ENCODE assay signal across 17 cellular contexts in the genomic region with DNA sequence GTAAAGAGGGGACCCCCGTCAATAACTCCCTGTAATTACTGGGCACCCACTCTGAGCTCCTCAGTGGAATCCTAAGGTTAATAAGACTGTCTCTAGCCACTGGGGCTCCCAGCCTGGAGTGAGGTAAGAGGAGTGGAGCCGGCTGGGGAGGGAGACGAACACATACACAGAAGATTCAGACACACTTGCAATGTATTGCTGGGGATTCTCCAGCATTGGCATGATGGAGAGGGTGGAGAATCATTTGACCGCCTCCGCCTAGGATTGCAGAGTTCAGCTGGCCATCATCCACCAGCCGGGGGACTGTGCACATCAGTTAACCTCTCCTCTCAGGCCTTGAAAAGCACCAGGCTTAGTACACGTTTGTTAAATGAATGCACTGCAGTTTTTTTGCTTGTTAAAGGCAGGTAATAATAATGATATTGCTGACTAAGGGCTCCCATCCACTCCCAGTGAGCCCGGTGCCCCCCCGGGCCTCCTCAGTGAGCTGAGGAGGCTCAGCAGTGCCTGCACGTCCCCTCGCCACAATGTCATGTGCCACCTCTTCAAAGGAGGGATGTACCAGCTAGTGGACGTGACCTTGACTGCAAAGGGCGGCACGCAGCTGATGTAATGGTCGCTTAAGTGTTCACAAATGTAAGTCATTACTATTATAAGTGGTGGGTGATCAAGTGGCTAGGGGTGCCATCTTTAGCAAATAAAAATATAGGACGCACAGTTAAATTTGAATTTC. TPM values are rescaled to one million over a fixed set of nuclear protein-coding genes. Genes with fewer than 3 reads are reported as not detected.
DNase-seq lines count a peak whose midpoint lies in the region; ATAC-seq and TF ChIP-seq lines count a peak whose summit lies in the region.
"Had no signal": no experiment of that assay in that cellular context is flagged by ENCODE, and none has a peak within 500 bp of the region (broad histone marks: within the 10 kb centered on the region; RNA-seq: fewer than 3 reads in every experiment).

No MANE protein-coding gene starts in this region.

- no peaks in the 10 kb centered on the region for H3K9me3 Mint-ChIP-seq in neural crest cell
- H3K9me3 Mint-ChIP-seq: CD4-positive, CD25-positive, alpha-beta regulatory T cell had no signal

- no peaks in the 10 kb centered on the region for H3K9me3 ChIP-seq in gastroesophageal sphincter
- H3K9me3 ChIP-seq in T-helper 17 cell (ENCODE audit: control insufficient read depth, low read length, poor library complexity, severe bottlenecking) = no peaks in the 10 kb centered on the region

- H3K4me3 Mint-ChIP-seq in neural crest cell (no peak overlapping the region), T-helper 17 cell (no peak overlapping the region)
- H3K4me3 Mint-ChIP-seq: CD4-positive, CD25-positive, alpha-beta regulatory T cell had no signal

- 87 to 94% methylated on average over 4 to 12 of the region's 16 CpGs for WGBS in gastroesophageal sphincter (ENCODE audit: low coverage in 1 of 2), 2 donors

- no peak for TF ChIP-seq EP300 in gastroesophageal sphincter (IDR thresholded peaks at IDR 0.05)

- TF ChIP-seq CTCF in gastroesophageal sphincter (IDR thresholded peaks at IDR 0.05) (no peak), neural crest cell (conservative IDR thresholded peaks at IDR 0.05) (no peak)

- peak; percentile 41 for ATAC-seq in Right ventricle myocardium superior (ENCODE audit: poor library complexity)
- ATAC-seq in gastroesophageal sphincter = no peak
- ATAC-seq in T-helper 17 cell = no peak
- ATAC-seq: HCT116 had no signal

- H3K27me3 Mint-ChIP-seq in neural crest cell (ENCODE audit: low read depth) (peaks cover 3% of the 10 kb centered on the region), T-helper 17 cell (no peaks in the 10 kb centered on the region)
- H3K27me3 Mint-ChIP-seq: CD4-positive, CD25-positive, alpha-beta regulatory T cell had no signal

- H3K27me3 ChIP-seq in gastroesophageal sphincter = peaks cover 5% of the 10 kb centered on the region

- no peaks in the 10 kb centered on the region for H3K36me3 ChIP-seq in gastroesophageal sphincter

- intact Hi-C loops in Right ventricle myocardium superior (cut with DNase I) (no loop called here), cardiac septum (cut with DNase I) (no loop called here)

- H3K4me1 Mint-ChIP-seq in neural crest cell (peaks cover 4% of the 10 kb centered on the region), T-helper 17 cell (peaks cover 6% of the 10 kb centered on the region)
- H3K4me1 Mint-ChIP-seq: CD4-positive, CD25-positive, alpha-beta regulatory T cell had no signal

- no peak overlapping the region for H3K4me3 ChIP-seq in gastroesophageal sphincter

- H3K27ac Mint-ChIP-seq in neural crest cell (ENCODE audit: unreplicated experiment) (peak overlapping the region; percentile 53), T-helper 17 cell (no peak overlapping the region)
- H3K27ac Mint-ChIP-seq: CD4-positive, CD25-positive, alpha-beta regulatory T cell had no signal

- H3K4me1 ChIP-seq in gastroesophageal sphincter = peaks cover 0 to 18% (median 0%) of the 10 kb centered on the region in 3 donors

- DNase-seq in Right ventricle myocardium superior (peak; percentile 61), cardiac septum (ENCODE audit: low spot score) (no peak), neural crest cell (ENCODE audit: low read depth, low spot score) (no peak), erythroblast (lab: John Stamatoyannopoulos, UW) (no peak), T-helper 17 cell (no peak), iPS-NIHi7 (ENCODE audit: extremely low spot score) (no peak)
- DNase-seq: ACHN; CD4-positive, CD25-positive, alpha-beta regulatory T cell; DMS53; NCI-H1436; NCI-H2029 treated with DMSO at 0.1 percent for 48 hours; NCI-H226; NCI-H526; OCI-M1; RPMI8226 had no signal

- H3K27ac ChIP-seq in gastroesophageal sphincter = peak overlapping the region in 3 of 4 donors; percentile 26 to 37 (median 37)

- H3K36me3 Mint-ChIP-seq in neural crest cell (ENCODE audit: low read depth) = no peaks in the 10 kb centered on the region
- no peaks in the 10 kb centered on the region for H3K36me3 Mint-ChIP-seq in T-helper 17 cell (ENCODE audit: low read depth)
- H3K36me3 Mint-ChIP-seq: CD4-positive, CD25-positive, alpha-beta regulatory T cell had no signal

- TF ChIP-seq POLR2A in gastroesophageal sphincter (IDR thresholded peaks at IDR 0.05) (no peak), erythroblast (IDR thresholded peaks at IDR 0.05; ENCODE audit: low read length) (no peak)

RNA-seq across cellular contexts. Expression of a gene that starts 20.3 kb away (rescaled TPM):
- total RNA-seq in Right ventricle myocardium superior = 10.6 TPM
- total RNA-seq in cardiac septum = 1.7 TPM
- total RNA-seq in gastroesophageal sphincter = 1 to 10 TPM; 3.4 to 7.4 (median 5.9) TPM
- 0.73 and 1.6 TPM in 2 replicates for total RNA-seq in neural crest cell
- total RNA-seq in T-helper 17 cell = under 1 TPM; 0.05 to 0.68 TPM

RNA-seq across cellular contexts. Expression of a gene that starts 26.5 kb away (rescaled TPM):
- total RNA-seq in Right ventricle myocardium superior (not detected), cardiac septum (not detected), gastroesophageal sphincter (under 1 TPM in 1 of 4 donors, not detected in 3; 0.12 TPM), neural crest cell (not detected in 2 replicates), T-helper 17 cell (not detected)
- total RNA-seq: CD4-positive, CD25-positive, alpha-beta regulatory T cell had no signal

RNA-seq across cellular contexts. Expression of a gene that starts 37.6 kb away (rescaled TPM):
- 0.38 TPM for total RNA-seq in Right ventricle myocardium superior
- not detected for total RNA-seq in cardiac septum
- 1 to 10 TPM in 1 of 4 donors, not detected in 3; 7.8 TPM for total RNA-seq in gastroesophageal sphincter
- 1.2 and 2.4 TPM in 2 replicates for total RNA-seq in neural crest cell
- not detected for total RNA-seq in T-helper 17 cell
- total RNA-seq: CD4-positive, CD25-positive, alpha-beta regulatory T cell had no signal

RNA-seq across cellular contexts. Expression of a gene that starts 48.7 kb away (rescaled TPM):
- total RNA-seq in Right ventricle myocardium superior (not detected), cardiac septum (not detected), gastroesophageal sphincter (not detected), neural crest cell (0.21 TPM in 1 of 2 replicates, not detected in the other), T-helper 17 cell (not detected)
- total RNA-seq: CD4-positive, CD25-positive, alpha-beta regulatory T cell had no signal
